9 cellular contexts compared by ENCODE assay signal in genomic region chr5:142320851-142321560, GRCh38. TPM values are rescaled to one million over a fixed set of nuclear protein-coding genes. Genes with fewer than 3 reads are reported as not detected.
A peak's percentile ranks its signal among the peaks of the same experiment; 100 is the strongest.
DNase-seq lines count a peak whose midpoint lies in the region; ATAC-seq and TF ChIP-seq lines count a peak whose summit lies in the region.
"Had no signal": no experiment of that assay in that cellular context is flagged by ENCODE, and none has a peak within 500 bp of the region (broad histone marks: within the 10 kb centered on the region; RNA-seq: fewer than 3 reads in every experiment).

No MANE protein-coding gene starts in this region.

- peak overlapping the region; percentile 58 for H3K4me3 ChIP-seq in PC-3 (ENCODE audit: low read length)
- H3K4me3 ChIP-seq in epithelial cell of proximal tubule (ENCODE audit: low read depth, low read length) = peak overlapping the region; percentile 7
- no peak overlapping the region for H3K4me3 ChIP-seq in neural progenitor cell

- H3F3A ChIP-seq in PC-3 (ENCODE audit: low read length, unreplicated experiment) = no peaks in the 10 kb centered on the region
- peaks cover 41% of the 10 kb centered on the region for H3F3A ChIP-seq in neural progenitor cell (ENCODE audit: low read depth)

- DNase-seq in DMS 273 treated with DMSO at 0.1 percent for 48 hours (lab: John Stamatoyannopoulos, UW) = peak; percentile 10
- no peak for DNase-seq in PC-3
- DNase-seq in epithelial cell of proximal tubule (ENCODE audit: low read depth) = no peak
- peak; percentile 48 for DNase-seq in neural progenitor cell (ENCODE audit: low spot score)
- no peak for DNase-seq in stimulated activated CD8-positive, alpha-beta memory T cell treated with anti-CD3 and anti-CD28 coated beads, Interleukin-4, amount 100 ng/mL, for 48 hours
- no peak for DNase-seq in activated naive CD4-positive, alpha-beta T cell treated with anti-CD3 and anti-CD28 coated beads, Interleukin-2, amount 50 U/mL, for 72 hours (ENCODE audit: low spot score in 2 of 2)
- no peak for DNase-seq in posterior cingulate gyrus
- no peak for DNase-seq in activated T-cell treated with anti-CD3 and anti-CD28 coated beads for 4 hours
- DNase-seq: hippocampal formation had no signal

- H3K4me1 Mint-ChIP-seq in neural progenitor cell = peaks cover 71% of the 10 kb centered on the region

- H3K27me3 Mint-ChIP-seq in neural progenitor cell (ENCODE audit: insufficient read depth, low read depth) = peaks cover 7% of the 10 kb centered on the region

- H3K36me3 ChIP-seq in PC-3 (ENCODE audit: low read depth, low read length) (peaks cover 14% of the 10 kb centered on the region; the same call in 1 of the 2 replicates), neural progenitor cell (no peaks in the 10 kb centered on the region)

- POLR2A ChIA-PET in PC-3 (lab: Charles Lee; ENCODE audit: unreplicated experiment) = no interaction called here

- H3K4me3 Mint-ChIP-seq in neural progenitor cell = peak overlapping the region; percentile 83

- no peak for ATAC-seq in PC-3
- no peak for ATAC-seq in activated naive CD4-positive, alpha-beta T cell treated with anti-CD3 and anti-CD28 coated beads, Interleukin-2, amount 50 U/mL, for 72 hours

- peaks cover 2% of the 10 kb centered on the region for H3K36me3 Mint-ChIP-seq in neural progenitor cell
- no peaks in the 10 kb centered on the region for H3K36me3 Mint-ChIP-seq in activated naive CD4-positive, alpha-beta T cell treated with anti-CD3 and anti-CD28 coated beads, Interleukin-2, amount 50 U/mL, for 72 hours

- no peaks in the 10 kb centered on the region for H3K9me3 Mint-ChIP-seq in neural progenitor cell
- H3K9me3 Mint-ChIP-seq in activated naive CD4-positive, alpha-beta T cell treated with anti-CD3 and anti-CD28 coated beads, Interleukin-2, amount 50 U/mL, for 72 hours = no peaks in the 10 kb centered on the region

- H3K27ac Mint-ChIP-seq in neural progenitor cell = peak overlapping the region; percentile 67
- no peak overlapping the region for H3K27ac Mint-ChIP-seq in activated naive CD4-positive, alpha-beta T cell treated with anti-CD3 and anti-CD28 coated beads, Interleukin-2, amount 50 U/mL, for 72 hours

- BruUV-seq in PC-3 (replicated peaks; lab: Mats Ljungman, UMichigan) = TSS peak; percentile 22

- CTCF ChIA-PET in PC-3 (lab: Charles Lee) = no interaction called here

- intact Hi-C loops in PC-3 (cut with micrococcal nuclease) (loop anchor here (5.0 kb wide), 1 partner anchor 169 kb away; no protein-coding TSS in a partner anchor), posterior cingulate gyrus (cut with DNase I) (loop anchor here (10.0 kb wide), 2 partner anchors 166 to 224 kb away; no protein-coding TSS in a partner anchor)

- H3K27ac ChIP-seq in PC-3 (ENCODE audit: low read length) = no peak overlapping the region
- no peak overlapping the region for H3K27ac ChIP-seq in neural progenitor cell

- H4K20me1 ChIP-seq in PC-3 (ENCODE audit: low read length) = peaks cover 70% of the 10 kb centered on the region
- H4K20me1 ChIP-seq in neural progenitor cell (ENCODE audit: low read depth) = peaks cover 76% of the 10 kb centered on the region

- H3K9me3 ChIP-seq in PC-3 (ENCODE audit: low read length) (no peaks in the 10 kb centered on the region), neural progenitor cell (ENCODE audit: low read depth) (no peaks in the 10 kb centered on the region)

- H3K4me2 ChIP-seq in PC-3 (ENCODE audit: low read length) = peak overlapping the region; percentile 84
- peak overlapping the region; percentile 60 for H3K4me2 ChIP-seq in neural progenitor cell

- H3K9ac ChIP-seq in PC-3 (ENCODE audit: low read length) (peak overlapping the region; percentile 64), neural progenitor cell (no peak overlapping the region)

- no peak overlapping the region for H2AFZ ChIP-seq in PC-3 (ENCODE audit: low read length)
- no peak overlapping the region for H2AFZ ChIP-seq in neural progenitor cell (replicated peaks)

- H3K4me1 ChIP-seq in PC-3 (ENCODE audit: insufficient read depth, low read length) (peaks cover 26% of the 10 kb centered on the region), neural progenitor cell (peaks cover 43% of the 10 kb centered on the region)

- TF ChIP-seq CTCF in PC-3 (conservative IDR thresholded peaks at IDR 0.05; ENCODE audit: low read depth, low read length) = no peak
- TF ChIP-seq CTCF in epithelial cell of proximal tubule (conservative IDR thresholded peaks at IDR 0.05; ENCODE audit: low read depth, low read length) = no peak
- TF ChIP-seq CTCF in neural progenitor cell (IDR thresholded peaks at IDR 0.05) = no peak

- H3K27me3 ChIP-seq in PC-3 (ENCODE audit: low read length) (no peaks in the 10 kb centered on the region), neural progenitor cell (peaks cover 59% of the 10 kb centered on the region)

- H3K79me2 ChIP-seq in PC-3 (ENCODE audit: low read length) (peaks cover 88% of the 10 kb centered on the region), neural progenitor cell (ENCODE audit: low read depth) (peaks cover 8% of the 10 kb centered on the region)

- H3K9me2 ChIP-seq in PC-3 (replicated peaks; ENCODE audit: low read length) = no peaks in the 10 kb centered on the region

RNA-seq across cellular contexts. Expression of gene SPRY4, which starts 3.8 kb away (rescaled TPM):
- total RNA-seq in PC-3 (2014; rRNA removed) (32.1 and 38.4 TPM in 2 replicates), epithelial cell of proximal tubule (10.9 and 19.9 TPM in 2 replicates), neural progenitor cell (ENCODE audit: low replicate concordance) (0.13 and 1.7 TPM in 2 replicates)
- under 1 TPM; 0.16 to 0.51 TPM for total RNA-seq in activated naive CD4-positive, alpha-beta T cell treated with anti-CD3 and anti-CD28 coated beads, Interleukin-2, amount 50 U/mL, for 72 hours

Comparison
In these comparisons a context has a peak if more than half of its experiments do, and no peak if none do; other contexts are left out.
1. DNase-seq: peak in DMS 273 treated with DMSO at 0.1 percent for 48 hours (single experiment) and neural progenitor cell (single experiment); none in PC-3 (single experiment), epithelial cell of proximal tubule (single experiment), stimulated activated CD8-positive, alpha-beta memory T cell treated with anti-CD3 and anti-CD28 coated beads, Interleukin-4, amount 100 ng/mL, for 48 hours (single experiment), activated naive CD4-positive, alpha-beta T cell treated with anti-CD3 and anti-CD28 coated beads, Interleukin-2, amount 50 U/mL, for 72 hours (0 of 2), posterior cingulate gyrus (0 of 10) and activated T-cell treated with anti-CD3 and anti-CD28 coated beads for 4 hours (single experiment).